Comparison of ENCODE assay signal across 8 cellular contexts in the genomic region with DNA sequence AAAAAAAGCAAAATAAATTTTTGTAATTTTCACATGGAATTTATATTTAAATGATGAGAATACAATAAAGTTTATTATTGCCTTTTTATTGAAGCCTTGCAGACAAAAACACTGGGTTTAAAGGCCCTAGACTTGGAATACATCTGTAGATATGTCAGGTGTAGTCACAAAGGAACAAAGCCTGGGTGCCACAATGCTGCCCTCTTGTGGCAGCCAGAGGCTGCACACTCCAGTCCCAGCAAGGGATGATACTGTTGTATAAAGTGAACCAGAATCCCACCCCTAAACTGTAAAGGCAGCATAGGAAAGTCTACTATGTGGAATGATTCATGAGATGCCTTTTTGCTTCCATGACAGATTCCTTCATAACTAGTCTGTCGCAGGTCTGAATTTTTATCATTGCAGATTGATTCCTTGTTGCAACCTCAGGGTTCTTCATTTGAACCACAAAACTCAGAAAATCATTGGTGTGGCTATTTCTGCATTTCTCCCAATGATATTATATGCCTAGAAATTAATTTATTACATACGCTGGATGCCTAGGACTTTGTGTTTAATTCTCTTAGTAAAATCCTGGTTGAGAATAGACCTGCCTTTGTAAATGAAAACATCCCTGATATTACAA.
DNase-seq lines count a peak whose midpoint lies in the region; ATAC-seq, FAIRE-seq and TF ChIP-seq lines count a peak whose summit lies in the region.

No MANE protein-coding gene starts in this region.

- DNase-seq in NCI-H345 (lab: John Stamatoyannopoulos, UW), result peak; percentile 5
- no peak for DNase-seq in NCI-H345 treated with DMSO at 0.1 percent for 48 hours (lab: John Stamatoyannopoulos, UW; ENCODE audit: unreplicated experiment)
- DNase-seq in NCI-H1417 treated with DMSO at 0.1 percent for 48 hours (lab: John Stamatoyannopoulos, UW), result peak; percentile 6
- peak; percentile 43 for DNase-seq in brain microvascular endothelial cell
- DNase-seq in inferior parietal cortex (ENCODE audit: extremely low spot score), result peak; percentile 77
- peak; percentile 7 to 39 (median 33) for DNase-seq in stimulated activated CD4-positive, alpha-beta T cell treated with anti-CD3 and anti-CD28 coated beads, Interleukin-1b, Interleukin-23, amount 100 ng/mL, for 24 hours (ENCODE audit: low read depth in 4 of 4, low spot score in 1 of 4)

- H3K4me3 ChIP-seq in brain microvascular endothelial cell (ENCODE audit: low read depth, low read length), result no peak overlapping the region

- in situ Hi-C loops in brain microvascular endothelial cell (cut with HindIII; ENCODE audit: low pct_ligation_motif_present, low sequenced_read_pairs), result no loop called here

- no peak overlapping the region for H3K27ac ChIP-seq in brain microvascular endothelial cell

- FAIRE-seq in TTC549 (lab: Jason Lieb, UNC), result peak; percentile 81

- peak; percentile 97 for ATAC-seq in HG02678 (IDR thresholded peaks at IDR 0.05; ENCODE audit: unreplicated experiment)

- peak; percentile 100 for TF ChIP-seq CTCF in brain microvascular endothelial cell (IDR thresholded peaks at IDR 0.05; ENCODE audit: low read depth, low read length, missing control alignments)

- no peaks in the 10 kb centered on the region for H3K27me3 ChIP-seq in brain microvascular endothelial cell (replicated peaks)

- no peaks in the 10 kb centered on the region for H3K36me3 ChIP-seq in brain microvascular endothelial cell (replicated peaks)
